In the genomic region with DNA sequence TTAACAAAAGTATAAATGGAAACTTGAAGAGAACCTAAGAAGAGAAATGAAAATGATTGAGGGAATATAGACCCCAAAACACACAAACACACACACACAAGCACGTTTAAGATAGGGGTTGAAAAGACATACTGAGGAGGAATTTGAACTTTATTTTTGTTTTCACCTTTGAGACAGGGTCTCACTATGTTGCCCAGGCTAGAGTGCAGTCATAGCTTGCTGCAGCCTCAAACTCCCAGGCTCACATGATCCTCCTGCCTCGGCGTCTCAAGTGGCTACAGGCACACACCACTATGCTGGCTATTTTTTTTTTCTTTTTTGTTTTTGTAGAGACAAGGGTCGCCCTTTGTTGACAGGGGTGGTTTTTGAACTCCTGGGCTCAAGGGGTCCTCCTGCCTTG, we compare ENCODE assay signal across 1 cellular context.
TF ChIP-seq lines count a peak whose summit lies in the region.

No MANE protein-coding gene starts in this region.

TF ChIP-seq in IMR-90, 13 proteins besides CTCF, POLR2A, EP300 and RAD21:
- TF ChIP-seq MAZ (IDR thresholded peaks at IDR 0.05; ENCODE audit: borderline replicate concordance, low read depth, low read length) (no peak), FOS (IDR thresholded peaks at IDR 0.05; ENCODE audit: low read depth, low read length) (no peak), CEBPB (IDR thresholded peaks at IDR 0.05; ENCODE audit: low read depth, low read length) (no peak), SMC3 (IDR thresholded peaks at IDR 0.05; ENCODE audit: low read depth, low read length) (no peak), CHD1 (IDR thresholded peaks at IDR 0.05; ENCODE audit: low read depth, low read length) (no peak), RFX5 (IDR thresholded peaks at IDR 0.05; ENCODE audit: low read depth, low read length) (no peak), NFE2L2 (IDR thresholded peaks at IDR 0.05; ENCODE audit: low read depth, low read length) (no peak), BHLHE40 (IDR thresholded peaks at IDR 0.05; ENCODE audit: low read depth, low read length) (no peak), MAFK (IDR thresholded peaks at IDR 0.05; ENCODE audit: low read depth, low read length) (no peak), MXI1 (IDR thresholded peaks at IDR 0.05; ENCODE audit: borderline replicate concordance, low read depth, low read length) (no peak), RCOR1 (IDR thresholded peaks at IDR 0.05; ENCODE audit: insufficient replicate concordance, low read length) (no peak)
- TF ChIP-seq, protein P1, sequence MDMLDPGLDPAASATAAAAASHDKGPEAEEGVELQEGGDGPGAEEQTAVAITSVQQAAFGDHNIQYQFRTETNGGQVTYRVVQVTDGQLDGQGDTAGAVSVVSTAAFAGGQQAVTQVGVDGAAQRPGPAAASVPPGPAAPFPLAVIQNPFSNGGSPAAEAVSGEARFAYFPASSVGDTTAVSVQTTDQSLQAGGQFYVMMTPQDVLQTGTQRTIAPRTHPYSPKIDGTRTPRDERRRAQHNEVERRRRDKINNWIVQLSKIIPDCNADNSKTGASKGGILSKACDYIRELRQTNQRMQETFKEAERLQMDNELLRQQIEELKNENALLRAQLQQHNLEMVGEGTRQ (IDR thresholded peaks at IDR 0.05; ENCODE audit: low read depth, low read length): no peak
- TF ChIP-seq, protein P2, sequence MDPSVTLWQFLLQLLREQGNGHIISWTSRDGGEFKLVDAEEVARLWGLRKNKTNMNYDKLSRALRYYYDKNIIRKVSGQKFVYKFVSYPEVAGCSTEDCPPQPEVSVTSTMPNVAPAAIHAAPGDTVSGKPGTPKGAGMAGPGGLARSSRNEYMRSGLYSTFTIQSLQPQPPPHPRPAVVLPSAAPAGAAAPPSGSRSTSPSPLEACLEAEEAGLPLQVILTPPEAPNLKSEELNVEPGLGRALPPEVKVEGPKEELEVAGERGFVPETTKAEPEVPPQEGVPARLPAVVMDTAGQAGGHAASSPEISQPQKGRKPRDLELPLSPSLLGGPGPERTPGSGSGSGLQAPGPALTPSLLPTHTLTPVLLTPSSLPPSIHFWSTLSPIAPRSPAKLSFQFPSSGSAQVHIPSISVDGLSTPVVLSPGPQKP (IDR thresholded peaks at IDR 0.05; ENCODE audit: borderline replicate concordance, low read depth, low read length): no peak
TF ChIP-seq in IMR-90: peak in this region for 0.
